22 cellular contexts compared by ENCODE assay signal in genomic region chr12:131574397-131574775, GRCh38.
"Had no signal": no experiment of that assay in that cellular context is flagged by ENCODE, and none has a peak within 500 bp of the region (broad histone marks: within the 10 kb centered on the region; RNA-seq: fewer than 3 reads in every experiment).

No MANE protein-coding gene starts in this region.

- H3K4me3 ChIP-seq: ascending aorta, body of pancreas had no signal

- H3K9me3 Mint-ChIP-seq: central memory CD8-positive, alpha-beta T cell had no signal

- H3K27ac Mint-ChIP-seq: activated CD4-positive, alpha-beta T cell treated with anti-CD3 and anti-CD28 coated beads for 36 hours; activated CD8-positive, alpha-beta T cell treated with anti-CD3 and anti-CD28 coated beads for 36 hours; activated naive CD8-positive, alpha-beta T cell treated with anti-CD3 and anti-CD28 coated beads, Interleukin-2, amount 10 ng/mL, durations not matched to agents 7 days and 5 days had no signal

- H3K36me3 ChIP-seq: ascending aorta had no signal

- H3K4me1 ChIP-seq: ascending aorta, body of pancreas had no signal

- H3K36me3 Mint-ChIP-seq: activated naive CD8-positive, alpha-beta T cell treated with anti-CD3 and anti-CD28 coated beads, Interleukin-2, amount 10 ng/mL, durations not matched to agents 7 days and 5 days had no signal

- H3K9me3 ChIP-seq: ascending aorta, body of pancreas had no signal

- H3K27ac ChIP-seq: ascending aorta, body of pancreas, KMS-11, RWPE1, VCaP had no signal

- H3K4me1 Mint-ChIP-seq: activated CD4-positive, alpha-beta T cell treated with anti-CD3 and anti-CD28 coated beads for 36 hours; activated naive CD8-positive, alpha-beta T cell treated with anti-CD3 and anti-CD28 coated beads, Interleukin-2, amount 10 ng/mL, durations not matched to agents 7 days and 5 days; central memory CD8-positive, alpha-beta T cell had no signal

- H3K27me3 ChIP-seq: ascending aorta had no signal

- H3K4me2 ChIP-seq: KMS-11 had no signal

- H3K4me3 Mint-ChIP-seq: activated CD4-positive, alpha-beta T cell treated with anti-CD3 and anti-CD28 coated beads for 36 hours; activated CD8-positive, alpha-beta T cell treated with anti-CD3 and anti-CD28 coated beads for 36 hours; activated naive CD8-positive, alpha-beta T cell treated with anti-CD3 and anti-CD28 coated beads, Interleukin-2, amount 10 ng/mL, durations not matched to agents 7 days and 5 days; central memory CD8-positive, alpha-beta T cell had no signal

- DNase-seq: activated CD4-positive, alpha-beta T cell treated with anti-CD3 and anti-CD28 coated beads for 36 hours; activated CD8-positive, alpha-beta memory T cell treated with anti-CD3 and anti-CD28 coated beads, Interleukin-2, amount 50 U/mL, for 48 hours; activated CD8-positive, alpha-beta T cell treated with anti-CD3 and anti-CD28 coated beads for 36 hours; activated naive CD4-positive, alpha-beta T cell treated with anti-CD3 and anti-CD28 coated beads, Interleukin-2, amount 50 U/mL, for 16 hours; activated naive CD8-positive, alpha-beta T cell treated with anti-CD3 and anti-CD28 coated beads, Interleukin-2, amount 10 ng/mL, durations not matched to agents 7 days and 5 days; activated T-cell treated with anti-CD3 and anti-CD28 coated beads, Interleukin-2, amount 50 U/mL, for 1 hour; amniotic stem cell; body of pancreas; NCI-H1092; NCI-H1417; NCI-H1930; NCI-H2171; NCI-H2227 treated with DMSO at 0.1 percent for 48 hours; NCI-H526; NCI-H82; Right ventricle myocardium superior; T-helper 1 cell had no signal

- H3K9ac ChIP-seq: KMS-11 had no signal
